Comparison of ENCODE assay signal across 1 cellular context in the genomic region with DNA sequence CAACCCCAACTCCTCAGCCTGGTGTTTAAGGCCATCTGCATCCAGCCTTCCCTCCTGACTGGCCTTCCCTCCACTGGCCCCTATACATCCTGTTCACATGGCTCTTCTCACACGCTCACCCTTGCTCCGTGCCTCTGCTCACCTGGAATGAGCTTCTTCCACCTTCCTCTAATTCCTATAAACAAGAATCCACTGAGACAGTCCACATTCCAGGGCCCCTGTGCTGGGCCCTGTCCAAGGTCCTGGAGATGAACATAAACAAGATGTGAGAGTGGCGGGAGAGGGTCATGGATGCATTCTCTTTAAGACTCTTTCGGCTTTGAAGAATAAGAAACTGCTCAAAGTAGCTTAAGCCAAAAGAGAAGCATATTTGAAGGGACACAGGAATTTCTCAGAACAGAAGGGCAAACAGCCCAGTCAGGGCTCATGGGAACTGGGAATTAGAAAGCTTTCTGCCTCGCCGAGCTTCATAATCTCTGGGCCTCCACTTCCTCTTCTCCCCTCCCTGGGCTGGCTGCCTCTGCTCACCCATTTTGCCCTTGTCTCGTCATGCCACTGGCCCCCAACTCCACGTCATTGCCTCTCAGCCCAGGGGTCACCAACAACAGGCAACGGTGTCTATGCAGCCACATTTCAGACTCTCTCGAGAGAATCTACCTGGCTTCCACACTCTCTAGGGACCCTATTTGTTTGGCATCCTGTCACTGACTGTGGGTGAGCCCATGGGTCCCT.
TF ChIP-seq lines count a peak whose summit lies in the region.

No MANE protein-coding gene starts in this region.

TF ChIP-seq in GM23338, 12 proteins besides CTCF, POLR2A, EP300 and RAD21 (continued from another document):
- TF ChIP-seq, protein P1, sequence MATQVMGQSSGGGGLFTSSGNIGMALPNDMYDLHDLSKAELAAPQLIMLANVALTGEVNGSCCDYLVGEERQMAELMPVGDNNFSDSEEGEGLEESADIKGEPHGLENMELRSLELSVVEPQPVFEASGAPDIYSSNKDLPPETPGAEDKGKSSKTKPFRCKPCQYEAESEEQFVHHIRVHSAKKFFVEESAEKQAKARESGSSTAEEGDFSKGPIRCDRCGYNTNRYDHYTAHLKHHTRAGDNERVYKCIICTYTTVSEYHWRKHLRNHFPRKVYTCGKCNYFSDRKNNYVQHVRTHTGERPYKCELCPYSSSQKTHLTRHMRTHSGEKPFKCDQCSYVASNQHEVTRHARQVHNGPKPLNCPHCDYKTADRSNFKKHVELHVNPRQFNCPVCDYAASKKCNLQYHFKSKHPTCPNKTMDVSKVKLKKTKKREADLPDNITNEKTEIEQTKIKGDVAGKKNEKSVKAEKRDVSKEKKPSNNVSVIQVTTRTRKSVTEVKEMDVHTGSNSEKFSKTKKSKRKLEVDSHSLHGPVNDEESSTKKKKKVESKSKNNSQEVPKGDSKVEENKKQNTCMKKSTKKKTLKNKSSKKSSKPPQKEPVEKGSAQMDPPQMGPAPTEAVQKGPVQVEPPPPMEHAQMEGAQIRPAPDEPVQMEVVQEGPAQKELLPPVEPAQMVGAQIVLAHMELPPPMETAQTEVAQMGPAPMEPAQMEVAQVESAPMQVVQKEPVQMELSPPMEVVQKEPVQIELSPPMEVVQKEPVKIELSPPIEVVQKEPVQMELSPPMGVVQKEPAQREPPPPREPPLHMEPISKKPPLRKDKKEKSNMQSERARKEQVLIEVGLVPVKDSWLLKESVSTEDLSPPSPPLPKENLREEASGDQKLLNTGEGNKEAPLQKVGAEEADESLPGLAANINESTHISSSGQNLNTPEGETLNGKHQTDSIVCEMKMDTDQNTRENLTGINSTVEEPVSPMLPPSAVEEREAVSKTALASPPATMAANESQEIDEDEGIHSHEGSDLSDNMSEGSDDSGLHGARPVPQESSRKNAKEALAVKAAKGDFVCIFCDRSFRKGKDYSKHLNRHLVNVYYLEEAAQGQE (IDR thresholded peaks at IDR 0.05; ENCODE audit: unreplicated experiment) = peak; percentile 86
